ENCODE assay signal across 18 cellular contexts in genomic region chr4:38209654-38210053, GRCh38.
"Had no signal": no experiment of that assay in that cellular context is flagged by ENCODE, and none has a peak within 500 bp of the region (broad histone marks: within the 10 kb centered on the region; RNA-seq: fewer than 3 reads in every experiment).

No MANE protein-coding gene starts in this region.

- H3K4me2 ChIP-seq: hepatocyte had no signal

- H3K27me3 ChIP-seq: gastrocnemius medialis, heart left ventricle, hepatocyte, ovary had no signal

- H3K27ac ChIP-seq: epithelial cell of prostate, gastrocnemius medialis, hepatocyte, ovary, psoas muscle had no signal

- H3K4me1 ChIP-seq: psoas muscle had no signal

- ATAC-seq: esophagus mucosa; lower lobe of right lung; natural killer cell; psoas muscle; stimulated activated naive B cell treated with anti-CD40 and anti-IgM and Interleukin-4, amounts not matched to agents 10 μg/mL and 1 μg/mL and 100 μg/mL, for 72 hours had no signal

- DNase-seq: effector CD8-positive, alpha-beta T cell; gastrocnemius medialis; heart left ventricle; left cardiac atrium; left ventricle myocardium inferior; lower lobe of right lung; natural killer cell; occipital lobe; ovary; posterior cingulate gyrus; psoas muscle; stimulated activated CD4-positive, alpha-beta T cell treated with anti-CD3 and anti-CD28 coated beads, Interleukin-15, amount 100 ng/mL, for 24 hours; stimulated activated CD4-positive, alpha-beta T cell treated with anti-CD3 and anti-CD28 coated beads, Interleukin-2, amount 100 ng/mL, for 48 hours; stimulated activated naive B cell treated with anti-CD40 and anti-IgM and Interleukin-4, amounts not matched to agents 10 μg/mL and 1 μg/mL and 100 μg/mL, for 72 hours had no signal

- H3K9me3 ChIP-seq: gastrocnemius medialis, lower lobe of right lung, ovary, psoas muscle had no signal

- H3K79me2 ChIP-seq: hepatocyte had no signal

- H3K36me3 ChIP-seq: gastrocnemius medialis, heart left ventricle, left ventricle myocardium inferior, lower lobe of right lung, ovary had no signal

- H3K4me3 ChIP-seq: gastrocnemius medialis, heart left ventricle, hepatocyte, left ventricle myocardium inferior, lower lobe of right lung, ovary, psoas muscle, skin epidermis had no signal
